10 cellular contexts compared by ENCODE assay signal in the genomic region with DNA sequence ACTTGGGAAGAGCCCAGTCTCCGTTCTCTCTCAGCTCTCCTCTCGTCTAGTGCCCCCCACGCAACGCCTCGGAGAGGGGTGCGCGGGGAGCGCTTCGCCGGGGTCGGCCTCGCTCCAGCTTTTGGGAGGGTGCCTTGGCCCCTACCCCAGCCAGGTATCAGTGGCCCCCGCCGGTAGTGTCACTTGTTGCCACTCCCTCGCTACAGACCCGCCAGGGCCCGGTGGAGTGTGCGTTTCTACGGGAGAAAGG. TPM values are rescaled to one million over a fixed set of nuclear protein-coding genes. Genes with fewer than 3 reads are reported as not detected.
DNase-seq lines count a peak whose midpoint lies in the region; ATAC-seq and TF ChIP-seq lines count a peak whose summit lies in the region.
"Had no signal": no experiment of that assay in that cellular context is flagged by ENCODE, and none has a peak within 500 bp of the region (broad histone marks: within the 10 kb centered on the region; RNA-seq: fewer than 3 reads in every experiment).

No MANE protein-coding gene starts in this region.

- no peaks in the 10 kb centered on the region for H3K9me3 Mint-ChIP-seq in HFFc6

- H3K4me3 ChIP-seq in cardiac fibroblast (replicated peaks in 1 of 2; ENCODE audit: low read depth in 2 of 2, low read length in 2 of 2), result peak overlapping the region; percentile 68 to 83
- H3K4me3 ChIP-seq in spleen, result peak overlapping the region; percentile 38 to 74 (median 49)

- H3K27me3 ChIP-seq in layer of hippocampus (ENCODE audit: control insufficient read depth, insufficient read depth, low read length) (no peaks in the 10 kb centered on the region), spleen (replicated peaks in 1 of 7) (peaks cover 0 to 62% (median 36%) of the 10 kb centered on the region in 7 donors)

- 0 to 10% (median 5%) methylated on average over 4 to 19 of the region's 19 CpGs for WGBS in spleen, 5 donors

- H3K9me3 ChIP-seq in spleen, result no peaks in the 10 kb centered on the region

- H3K4me1 Mint-ChIP-seq in HFFc6 (ENCODE audit: low read depth), result peaks cover 54% of the 10 kb centered on the region

- no peak for ATAC-seq in GM21367 (IDR thresholded peaks at IDR 0.05; ENCODE audit: unreplicated experiment)

- TF ChIP-seq POLR2A in spleen (IDR thresholded peaks at IDR 0.05), result no peak

- peak overlapping the region; percentile 98 for H3K27ac Mint-ChIP-seq in HFFc6

- no peak for DNase-seq in HFFc6
- no peak for DNase-seq in cardiac fibroblast (ENCODE audit: low read depth in 2 of 2)
- no peak for DNase-seq in spleen
- DNase-seq in midbrain (lab: John Stamatoyannopoulos, UW), result no peak
- DNase-seq in iPS-NIHi7 (ENCODE audit: extremely low spot score), result no peak
- DNase-seq in middle frontal gyrus (ENCODE audit: extremely low spot score, low spot score), result no peak
- DNase-seq: NCI-H1048; stimulated activated CD4-positive, alpha-beta T cell treated with anti-CD3 and anti-CD28 coated beads, Interleukin-15, amount 100 ng/mL, for 24 hours had no signal

- peaks cover 33% of the 10 kb centered on the region for H3K36me3 Mint-ChIP-seq in HFFc6 (ENCODE audit: low read depth)

- peaks cover 3% of the 10 kb centered on the region for H3K27me3 Mint-ChIP-seq in HFFc6 (ENCODE audit: insufficient read depth)

- TF ChIP-seq CTCF in HFFc6 (IDR thresholded peaks at IDR 0.05) (no peak), cardiac fibroblast (IDR thresholded peaks at IDR 0.05; ENCODE audit: low read depth, low read length) (no peak), spleen (IDR thresholded peaks at IDR 0.05 in 8 of 11, conservative IDR thresholded peaks at IDR 0.05 in 3 of 11) (no peak)

- H3K27ac ChIP-seq in layer of hippocampus (ENCODE audit: low read depth, low read length) (peak overlapping the region; percentile 85), spleen (peak overlapping the region; percentile 82 to 97 (median 90))

- intact Hi-C loops in spleen (cut with DNase I; ENCODE audit: low total_unique reads), result loop anchor here (10.0 kb wide), 1 partner anchor 182 kb away; no protein-coding TSS in a partner anchor

- H3K36me3 ChIP-seq in spleen, result no peaks in the 10 kb centered on the region

- peaks cover 0 to 38% (median 12%) of the 10 kb centered on the region in 6 donors for H3K4me1 ChIP-seq in spleen

- peak overlapping the region; percentile 96 for H3K4me3 Mint-ChIP-seq in HFFc6

RNA-seq across cellular contexts. Expression of a gene that starts 0.8 kb away (rescaled TPM):
- total RNA-seq in HFFc6 (2021; fragmentation: NEBNext Ultra II Directional; extraction: Animal tissue kit (Norgen Biotek cat#: 25700)), result 100 to 1,000 TPM; 507 to 539 (median 527) TPM
- total RNA-seq in spleen, result 100 to 1,000 TPM; 214 to 721 (median 462) TPM
- polyA plus RNA-seq in spleen, result 10 to 100 TPM in 1 of 3 donors, 1 to 10 TPM in 2; 4.3 to 10.6 (median 4.5) TPM
